Comparison of ENCODE assay signal across 28 cellular contexts in genomic region chr12:16669756-16670155, GRCh38.
"Had no signal": no experiment of that assay in that cellular context is flagged by ENCODE, and none has a peak within 500 bp of the region (broad histone marks: within the 10 kb centered on the region; RNA-seq: fewer than 3 reads in every experiment).

No MANE protein-coding gene starts in this region.

- H3K9ac ChIP-seq: parathyroid adenoma had no signal

- ATAC-seq: activated CD4-positive, CD25-positive, alpha-beta regulatory T cell treated with anti-CD3 and anti-CD28 coated beads, Interleukin-2, amount 50 U/mL, for 24 hours; esophagus mucosa; heart right ventricle; left lobe of liver; lower lobe of right lung; naive thymus-derived CD8-positive, alpha-beta T cell; psoas muscle had no signal

- H3K4me1 ChIP-seq: heart right ventricle, lower lobe of right lung, parathyroid adenoma, psoas muscle, spleen, tibial nerve had no signal

- H3K4me3 ChIP-seq: heart right ventricle, lower lobe of right lung, psoas muscle, sigmoid colon, spleen, tibial nerve had no signal

- DNase-seq: activated CD4-positive, alpha-beta T cell treated with anti-CD3 and anti-CD28 coated beads for 48 hours; activated CD4-positive, alpha-beta T cell treated with anti-CD3 and anti-CD28 coated beads, Interleukin-2, amount 50 U/mL, for 48 hours; activated CD8-positive, alpha-beta memory T cell treated with anti-CD3 and anti-CD28 coated beads, Interleukin-2, amount 50 U/mL, for 4 hours; activated gamma-delta T cell; activated naive CD4-positive, alpha-beta T cell treated with anti-CD3 and anti-CD28 coated beads, Interleukin-2, amount 50 U/mL, for 16 hours; activated T-cell treated with anti-CD3 and anti-CD28 coated beads, Interleukin-2, amount 50 U/mL, for 24 hours; amniotic stem cell; caudate nucleus; cortex of kidney; endodermal cell; foreskin melanocyte; heart right ventricle; kidney glomerular epithelial cell; lower lobe of right lung; mesenchymal stem cell; naive thymus-derived CD8-positive, alpha-beta T cell; nucleus accumbens; psoas muscle; sigmoid colon; spleen; stimulated activated naive CD4-positive, alpha-beta T cell; T1000; WERI-Rb-1 had no signal

- H3K27me3 ChIP-seq: heart right ventricle, sigmoid colon, spleen, tibial nerve had no signal

- H3K27ac ChIP-seq: heart right ventricle, lower lobe of right lung, parathyroid adenoma, psoas muscle, sigmoid colon, spleen, tibial nerve, WERI-Rb-1 had no signal

- H3K36me3 ChIP-seq: heart right ventricle, lower lobe of right lung, sigmoid colon, spleen, tibial nerve, WERI-Rb-1 had no signal

- H3K9me3 ChIP-seq: heart right ventricle, lower lobe of right lung, psoas muscle, sigmoid colon, spleen, tibial nerve had no signal
